ENCODE assay signal across 18 cellular contexts in the genomic region with DNA sequence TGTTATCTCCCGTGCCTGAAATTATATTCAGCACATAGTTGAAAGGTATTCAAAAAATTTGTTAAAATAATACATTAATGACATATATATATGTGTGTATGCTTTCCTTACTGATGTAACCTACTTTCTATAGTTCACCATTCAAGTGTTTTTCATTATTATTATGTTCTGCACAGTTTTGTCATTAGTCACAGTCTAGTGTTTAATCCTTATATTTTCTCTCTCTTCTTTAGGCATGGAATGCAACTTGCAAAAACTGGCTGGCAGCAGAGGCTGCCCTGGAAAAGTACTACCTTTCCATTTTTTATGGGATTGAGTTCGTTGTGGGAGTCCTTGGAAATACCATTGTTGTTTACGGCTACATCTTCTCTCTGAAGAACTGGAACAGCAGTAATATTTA. TPM values are rescaled to one million over a fixed set of nuclear protein-coding genes. Genes with fewer than 3 reads are reported as not detected.
DNase-seq lines count a peak whose midpoint lies in the region; ATAC-seq and TF ChIP-seq lines count a peak whose summit lies in the region.
"Had no signal": no experiment of that assay in that cellular context is flagged by ENCODE, and none has a peak within 500 bp of the region (broad histone marks: within the 10 kb centered on the region; RNA-seq: fewer than 3 reads in every experiment).

No MANE protein-coding gene starts in this region.

- no peak overlapping the region for H3K9ac ChIP-seq in SK-N-MC (ENCODE audit: insufficient read length)

- CTCF ChIA-PET in Caco-2 (lab: Charles Lee) = no interaction called here

- peak overlapping the region; percentile 23; the same call in 1 of the 2 replicates for H3K4me3 ChIP-seq in SK-N-MC
- H3K4me3 ChIP-seq in fibroblast of villous mesenchyme (ENCODE audit: low read depth, low read length) = no peak overlapping the region
- H3K4me3 ChIP-seq in Caco-2 (ENCODE audit: low read depth, low read length) = no peak overlapping the region

- POLR2A ChIA-PET in Caco-2 (lab: Charles Lee) = no interaction called here

- no peaks in the 10 kb centered on the region for H3K27me3 ChIP-seq in Caco-2 (replicated peaks; ENCODE audit: control insufficient read depth, insufficient read depth, low read length)

- H3K4me1 ChIP-seq in Caco-2 = no peaks in the 10 kb centered on the region

- H3K9me3 ChIP-seq in SK-N-MC (ENCODE audit: low read depth, low read length) (peaks cover 3% of the 10 kb centered on the region; the same call in 1 of the 2 replicates), Caco-2 (no peaks in the 10 kb centered on the region)

- no peak for TF ChIP-seq CTCF in fibroblast of villous mesenchyme (IDR thresholded peaks at IDR 0.05; ENCODE audit: insufficient read depth, low read depth, low read length)
- TF ChIP-seq CTCF in Caco-2 (IDR thresholded peaks at IDR 0.05; ENCODE audit: insufficient read depth in 1 of 2, low read depth in 1 of 2, low read length in 1 of 2, severe bottlenecking in 1 of 2, unreplicated experiment in 1 of 2) = no peak

- intact Hi-C loops in Caco-2 (cut with micrococcal nuclease; ENCODE audit: unreplicated experiment) = no loop called here

- H3K27ac ChIP-seq in SK-N-MC = peak overlapping the region; percentile 52

- no peaks in the 10 kb centered on the region for H3K36me3 ChIP-seq in SK-N-MC (ENCODE audit: insufficient read depth, low read length)
- no peaks in the 10 kb centered on the region for H3K36me3 ChIP-seq in Caco-2 (ENCODE audit: control insufficient read depth, insufficient read depth, low read length)

- peaks cover 17 to 26% of the 10 kb centered on the region in 2 donors for H3K4me1 Mint-ChIP-seq in stimulated activated naive B cell treated with anti-CD40 and anti-IgM and Interleukin-4, amounts not matched to agents 10 μg/mL and 1 μg/mL and 100 μg/mL, for 72 hours
- H3K4me1 Mint-ChIP-seq in Caco-2 (ENCODE audit: low read depth, unreplicated experiment) = peaks cover 6% of the 10 kb centered on the region

- BruUV-seq in Caco-2 (replicated peaks; lab: Mats Ljungman, UMichigan) = no TSS peak

- H3K9me3 Mint-ChIP-seq in stimulated activated naive B cell treated with anti-CD40 and anti-IgM and Interleukin-4, amounts not matched to agents 10 μg/mL and 1 μg/mL and 100 μg/mL, for 72 hours = peaks cover 0 to 1% of the 10 kb centered on the region in 2 donors
- H3K9me3 Mint-ChIP-seq in Caco-2 (ENCODE audit: unreplicated experiment) = no peaks in the 10 kb centered on the region

- peak overlapping the region; percentile 92 for H3K27ac Mint-ChIP-seq in stimulated activated naive B cell treated with anti-CD40 and anti-IgM and Interleukin-4, amounts not matched to agents 10 μg/mL and 1 μg/mL and 100 μg/mL, for 72 hours
- H3K27ac Mint-ChIP-seq in Caco-2 (ENCODE audit: unreplicated experiment) = no peak overlapping the region
- H3K27ac Mint-ChIP-seq: CD4-positive, CD25-positive, alpha-beta regulatory T cell had no signal

- ATAC-seq in HG02610 (IDR thresholded peaks at IDR 0.05; ENCODE audit: unreplicated experiment) = peak; percentile 10
- ATAC-seq in stimulated activated naive B cell treated with anti-CD40 and anti-IgM and Interleukin-4, amounts not matched to agents 10 μg/mL and 1 μg/mL and 100 μg/mL, for 72 hours (replicated peaks) = peak in 1 of 2 donors; percentile 38
- ATAC-seq in GM21723 (IDR thresholded peaks at IDR 0.05; ENCODE audit: unreplicated experiment) = no peak

- DNase-seq in SK-N-MC (ENCODE audit: low read depth, low spot score) (no peak), fibroblast of villous mesenchyme (ENCODE audit: low read depth) (peak; percentile 48), Caco-2 (no peak), NCI-H524 treated with DMSO at 0.1 percent for 48 hours (lab: John Stamatoyannopoulos, UW) (no peak)
- DNase-seq in stimulated activated naive B cell treated with anti-CD40 and anti-IgM and Interleukin-4, amounts not matched to agents 10 μg/mL and 1 μg/mL and 100 μg/mL, for 72 hours = no peak
- DNase-seq: CD4-positive, CD25-positive, alpha-beta regulatory T cell; DMS79 treated with DMSO at 0.1 percent for 48 hours; GDM1; Karpas-422; NCI-H1105; NCI-H1694 treated with DMSO at 0.1 percent for 48 hours; NCI-H2107; NCI-H69; SIG-M5 had no signal

- peak overlapping the region; percentile 76 to 77 for H3K4me3 Mint-ChIP-seq in stimulated activated naive B cell treated with anti-CD40 and anti-IgM and Interleukin-4, amounts not matched to agents 10 μg/mL and 1 μg/mL and 100 μg/mL, for 72 hours
- H3K4me3 Mint-ChIP-seq in Caco-2 (ENCODE audit: unreplicated experiment) = no peak overlapping the region
- H3K4me3 Mint-ChIP-seq: CD4-positive, CD25-positive, alpha-beta regulatory T cell had no signal

- H3K36me3 Mint-ChIP-seq in stimulated activated naive B cell treated with anti-CD40 and anti-IgM and Interleukin-4, amounts not matched to agents 10 μg/mL and 1 μg/mL and 100 μg/mL, for 72 hours = peaks cover 8 to 11% of the 10 kb centered on the region in 2 donors
- H3K36me3 Mint-ChIP-seq in Caco-2 (ENCODE audit: insufficient read depth, unreplicated experiment) = no peaks in the 10 kb centered on the region
- H3K36me3 Mint-ChIP-seq: CD4-positive, CD25-positive, alpha-beta regulatory T cell had no signal

- H3K27me3 Mint-ChIP-seq in stimulated activated naive B cell treated with anti-CD40 and anti-IgM and Interleukin-4, amounts not matched to agents 10 μg/mL and 1 μg/mL and 100 μg/mL, for 72 hours = no peaks in the 10 kb centered on the region
- H3K27me3 Mint-ChIP-seq in Caco-2 (ENCODE audit: insufficient read depth, unreplicated experiment) = no peaks in the 10 kb centered on the region

RNA-seq across cellular contexts. Expression of a gene that starts 6.9 kb away (rescaled TPM):
- total RNA-seq in fibroblast of villous mesenchyme = 0.32 and 0.43 TPM in 2 replicates
- not detected in 2 replicates for total RNA-seq in Caco-2 (2022)
- total RNA-seq: H1, OCI-LY7 had no signal
